In the genomic region with DNA sequence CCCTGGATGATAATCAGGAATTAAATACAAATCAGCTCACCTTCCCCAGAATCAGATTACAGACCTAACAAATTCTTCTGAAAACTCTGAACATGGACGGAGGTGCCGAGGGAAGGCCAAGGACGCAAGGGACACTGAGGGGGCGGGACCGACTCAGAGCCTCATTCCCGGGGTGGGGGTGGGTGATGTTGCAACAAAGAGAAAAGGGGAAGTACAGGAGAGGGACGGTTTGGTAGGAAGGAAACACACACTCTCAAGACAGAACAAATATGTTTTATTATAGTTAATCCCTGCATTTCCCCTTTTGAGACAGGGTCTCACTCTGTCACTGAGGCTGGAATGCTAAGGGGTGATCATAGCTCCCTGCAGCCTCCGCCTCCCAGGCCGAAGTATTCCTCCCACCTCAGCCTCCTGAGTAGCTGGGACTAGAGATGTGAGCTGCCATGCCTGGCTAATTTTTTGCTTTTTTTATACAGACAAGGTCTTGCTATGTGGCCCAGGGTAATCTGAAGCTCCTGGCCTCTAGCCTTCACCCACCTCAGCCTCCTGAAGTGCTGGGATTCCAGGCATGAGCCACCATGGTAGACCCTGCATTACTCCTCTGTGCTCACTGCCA, we compare ENCODE assay signal across 1 cellular context.
A peak's percentile ranks its signal among the peaks of the same experiment; 100 is the strongest.
TF ChIP-seq lines count a peak whose summit lies in the region.

No MANE protein-coding gene starts in this region.

TF ChIP-seq in K562, 482 proteins besides CTCF, POLR2A, EP300 and RAD21 (continues in another document):
- no peak for TF ChIP-seq SIN3B (IDR thresholded peaks at IDR 0.05; ENCODE audit: low read depth)
- TF ChIP-seq EZH2 (IDR thresholded peaks at IDR 0.05; ENCODE audit: borderline replicate concordance, low read depth, low read length): no peak
- TF ChIP-seq PTRF (tag; IDR thresholded peaks at IDR 0.05): no peak
- peak; percentile 73 for TF ChIP-seq TEAD2 (tag; IDR thresholded peaks at IDR 0.05)
- TF ChIP-seq, protein P1, sequence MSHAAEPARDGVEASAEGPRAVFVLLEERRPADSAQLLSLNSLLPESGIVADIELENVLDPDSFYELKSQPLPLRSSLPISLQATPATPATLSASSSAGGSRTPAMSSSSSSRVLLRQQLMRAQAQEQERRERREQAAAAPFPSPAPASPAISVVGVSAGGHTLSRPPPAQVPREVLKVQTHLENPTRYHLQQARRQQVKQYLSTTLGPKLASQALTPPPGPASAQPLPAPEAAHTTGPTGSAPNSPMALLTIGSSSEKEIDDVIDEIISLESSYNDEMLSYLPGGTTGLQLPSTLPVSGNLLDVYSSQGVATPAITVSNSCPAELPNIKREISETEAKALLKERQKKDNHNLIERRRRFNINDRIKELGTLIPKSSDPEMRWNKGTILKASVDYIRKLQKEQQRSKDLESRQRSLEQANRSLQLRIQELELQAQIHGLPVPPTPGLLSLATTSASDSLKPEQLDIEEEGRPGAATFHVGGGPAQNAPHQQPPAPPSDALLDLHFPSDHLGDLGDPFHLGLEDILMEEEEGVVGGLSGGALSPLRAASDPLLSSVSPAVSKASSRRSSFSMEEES (CRISPR knock-in tag; IDR thresholded peaks at IDR 0.05): no peak
- TF ChIP-seq ZNF76 (CRISPR knock-in tag; IDR thresholded peaks at IDR 0.05; ENCODE audit: borderline replicate concordance): no peak
- TF ChIP-seq JUND (IDR thresholded peaks at IDR 0.05; ENCODE audit: borderline replicate concordance, low read depth, low read length): peak; percentile 37; the same call in 1 of the 2 replicates
- no peak; the same call in 2 of the 3 replicates for TF ChIP-seq JUND (tag; IDR thresholded peaks at IDR 0.05; ENCODE audit: borderline replicate concordance, low read depth, low read length)
- TF ChIP-seq MAZ (CRISPR knock-in tag; conservative IDR thresholded peaks at IDR 0.05 in 1 of 2, IDR thresholded peaks at IDR 0.05 in 1 of 2): peak in 1 of 2 experiments; percentile 84; a peak in 2 of 4 replicates
- TF ChIP-seq, protein P2, sequence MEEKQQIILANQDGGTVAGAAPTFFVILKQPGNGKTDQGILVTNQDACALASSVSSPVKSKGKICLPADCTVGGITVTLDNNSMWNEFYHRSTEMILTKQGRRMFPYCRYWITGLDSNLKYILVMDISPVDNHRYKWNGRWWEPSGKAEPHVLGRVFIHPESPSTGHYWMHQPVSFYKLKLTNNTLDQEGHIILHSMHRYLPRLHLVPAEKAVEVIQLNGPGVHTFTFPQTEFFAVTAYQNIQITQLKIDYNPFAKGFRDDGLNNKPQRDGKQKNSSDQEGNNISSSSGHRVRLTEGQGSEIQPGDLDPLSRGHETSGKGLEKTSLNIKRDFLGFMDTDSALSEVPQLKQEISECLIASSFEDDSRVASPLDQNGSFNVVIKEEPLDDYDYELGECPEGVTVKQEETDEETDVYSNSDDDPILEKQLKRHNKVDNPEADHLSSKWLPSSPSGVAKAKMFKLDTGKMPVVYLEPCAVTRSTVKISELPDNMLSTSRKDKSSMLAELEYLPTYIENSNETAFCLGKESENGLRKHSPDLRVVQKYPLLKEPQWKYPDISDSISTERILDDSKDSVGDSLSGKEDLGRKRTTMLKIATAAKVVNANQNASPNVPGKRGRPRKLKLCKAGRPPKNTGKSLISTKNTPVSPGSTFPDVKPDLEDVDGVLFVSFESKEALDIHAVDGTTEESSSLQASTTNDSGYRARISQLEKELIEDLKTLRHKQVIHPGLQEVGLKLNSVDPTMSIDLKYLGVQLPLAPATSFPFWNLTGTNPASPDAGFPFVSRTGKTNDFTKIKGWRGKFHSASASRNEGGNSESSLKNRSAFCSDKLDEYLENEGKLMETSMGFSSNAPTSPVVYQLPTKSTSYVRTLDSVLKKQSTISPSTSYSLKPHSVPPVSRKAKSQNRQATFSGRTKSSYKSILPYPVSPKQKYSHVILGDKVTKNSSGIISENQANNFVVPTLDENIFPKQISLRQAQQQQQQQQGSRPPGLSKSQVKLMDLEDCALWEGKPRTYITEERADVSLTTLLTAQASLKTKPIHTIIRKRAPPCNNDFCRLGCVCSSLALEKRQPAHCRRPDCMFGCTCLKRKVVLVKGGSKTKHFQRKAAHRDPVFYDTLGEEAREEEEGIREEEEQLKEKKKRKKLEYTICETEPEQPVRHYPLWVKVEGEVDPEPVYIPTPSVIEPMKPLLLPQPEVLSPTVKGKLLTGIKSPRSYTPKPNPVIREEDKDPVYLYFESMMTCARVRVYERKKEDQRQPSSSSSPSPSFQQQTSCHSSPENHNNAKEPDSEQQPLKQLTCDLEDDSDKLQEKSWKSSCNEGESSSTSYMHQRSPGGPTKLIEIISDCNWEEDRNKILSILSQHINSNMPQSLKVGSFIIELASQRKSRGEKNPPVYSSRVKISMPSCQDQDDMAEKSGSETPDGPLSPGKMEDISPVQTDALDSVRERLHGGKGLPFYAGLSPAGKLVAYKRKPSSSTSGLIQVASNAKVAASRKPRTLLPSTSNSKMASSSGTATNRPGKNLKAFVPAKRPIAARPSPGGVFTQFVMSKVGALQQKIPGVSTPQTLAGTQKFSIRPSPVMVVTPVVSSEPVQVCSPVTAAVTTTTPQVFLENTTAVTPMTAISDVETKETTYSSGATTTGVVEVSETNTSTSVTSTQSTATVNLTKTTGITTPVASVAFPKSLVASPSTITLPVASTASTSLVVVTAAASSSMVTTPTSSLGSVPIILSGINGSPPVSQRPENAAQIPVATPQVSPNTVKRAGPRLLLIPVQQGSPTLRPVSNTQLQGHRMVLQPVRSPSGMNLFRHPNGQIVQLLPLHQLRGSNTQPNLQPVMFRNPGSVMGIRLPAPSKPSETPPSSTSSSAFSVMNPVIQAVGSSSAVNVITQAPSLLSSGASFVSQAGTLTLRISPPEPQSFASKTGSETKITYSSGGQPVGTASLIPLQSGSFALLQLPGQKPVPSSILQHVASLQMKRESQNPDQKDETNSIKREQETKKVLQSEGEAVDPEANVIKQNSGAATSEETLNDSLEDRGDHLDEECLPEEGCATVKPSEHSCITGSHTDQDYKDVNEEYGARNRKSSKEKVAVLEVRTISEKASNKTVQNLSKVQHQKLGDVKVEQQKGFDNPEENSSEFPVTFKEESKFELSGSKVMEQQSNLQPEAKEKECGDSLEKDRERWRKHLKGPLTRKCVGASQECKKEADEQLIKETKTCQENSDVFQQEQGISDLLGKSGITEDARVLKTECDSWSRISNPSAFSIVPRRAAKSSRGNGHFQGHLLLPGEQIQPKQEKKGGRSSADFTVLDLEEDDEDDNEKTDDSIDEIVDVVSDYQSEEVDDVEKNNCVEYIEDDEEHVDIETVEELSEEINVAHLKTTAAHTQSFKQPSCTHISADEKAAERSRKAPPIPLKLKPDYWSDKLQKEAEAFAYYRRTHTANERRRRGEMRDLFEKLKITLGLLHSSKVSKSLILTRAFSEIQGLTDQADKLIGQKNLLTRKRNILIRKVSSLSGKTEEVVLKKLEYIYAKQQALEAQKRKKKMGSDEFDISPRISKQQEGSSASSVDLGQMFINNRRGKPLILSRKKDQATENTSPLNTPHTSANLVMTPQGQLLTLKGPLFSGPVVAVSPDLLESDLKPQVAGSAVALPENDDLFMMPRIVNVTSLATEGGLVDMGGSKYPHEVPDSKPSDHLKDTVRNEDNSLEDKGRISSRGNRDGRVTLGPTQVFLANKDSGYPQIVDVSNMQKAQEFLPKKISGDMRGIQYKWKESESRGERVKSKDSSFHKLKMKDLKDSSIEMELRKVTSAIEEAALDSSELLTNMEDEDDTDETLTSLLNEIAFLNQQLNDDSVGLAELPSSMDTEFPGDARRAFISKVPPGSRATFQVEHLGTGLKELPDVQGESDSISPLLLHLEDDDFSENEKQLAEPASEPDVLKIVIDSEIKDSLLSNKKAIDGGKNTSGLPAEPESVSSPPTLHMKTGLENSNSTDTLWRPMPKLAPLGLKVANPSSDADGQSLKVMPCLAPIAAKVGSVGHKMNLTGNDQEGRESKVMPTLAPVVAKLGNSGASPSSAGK (IDR thresholded peaks at IDR 0.05): no peak
- TF ChIP-seq SOX6 (IDR thresholded peaks at IDR 0.05): 0 out of 2 replicates have a peak, but pooled peaks have one; percentile 6
- TF ChIP-seq ZNF586 (CRISPR knock-in tag; conservative IDR thresholded peaks at IDR 0.05): no peak
- no peak for TF ChIP-seq NFIC (IDR thresholded peaks at IDR 0.05)
- TF ChIP-seq MIER1 (IDR thresholded peaks at IDR 0.05; ENCODE audit: low read depth): no peak
- TF ChIP-seq L3MBTL2 (IDR thresholded peaks at IDR 0.05): 0 out of 2 replicates have a peak, but pooled peaks have one; percentile 8
- TF ChIP-seq SMAD4 (CRISPR knock-in tag; conservative IDR thresholded peaks at IDR 0.05): no peak
- no peak for TF ChIP-seq MLLT1 (IDR thresholded peaks at IDR 0.05)
- TF ChIP-seq RCOR1 (IDR thresholded peaks at IDR 0.05; ENCODE audit: borderline replicate concordance in 1 of 2, low read depth in 2 of 2, low read length in 2 of 2): 0 out of 4 replicates have a peak, but pooled peaks of 1 of the 2 experiments have one; percentile 8
- peak; percentile 96 for TF ChIP-seq CEBPB (tag; IDR thresholded peaks at IDR 0.05)
- TF ChIP-seq, protein P3, sequence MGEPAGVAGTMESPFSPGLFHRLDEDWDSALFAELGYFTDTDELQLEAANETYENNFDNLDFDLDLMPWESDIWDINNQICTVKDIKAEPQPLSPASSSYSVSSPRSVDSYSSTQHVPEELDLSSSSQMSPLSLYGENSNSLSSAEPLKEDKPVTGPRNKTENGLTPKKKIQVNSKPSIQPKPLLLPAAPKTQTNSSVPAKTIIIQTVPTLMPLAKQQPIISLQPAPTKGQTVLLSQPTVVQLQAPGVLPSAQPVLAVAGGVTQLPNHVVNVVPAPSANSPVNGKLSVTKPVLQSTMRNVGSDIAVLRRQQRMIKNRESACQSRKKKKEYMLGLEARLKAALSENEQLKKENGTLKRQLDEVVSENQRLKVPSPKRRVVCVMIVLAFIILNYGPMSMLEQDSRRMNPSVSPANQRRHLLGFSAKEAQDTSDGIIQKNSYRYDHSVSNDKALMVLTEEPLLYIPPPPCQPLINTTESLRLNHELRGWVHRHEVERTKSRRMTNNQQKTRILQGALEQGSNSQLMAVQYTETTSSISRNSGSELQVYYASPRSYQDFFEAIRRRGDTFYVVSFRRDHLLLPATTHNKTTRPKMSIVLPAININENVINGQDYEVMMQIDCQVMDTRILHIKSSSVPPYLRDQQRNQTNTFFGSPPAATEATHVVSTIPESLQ (CRISPR knock-in tag; IDR thresholded peaks at IDR 0.05): no peak
- TF ChIP-seq ZNF551 (CRISPR knock-in tag; IDR thresholded peaks at IDR 0.05): no peak
- no peak for TF ChIP-seq SNIP1 (IDR thresholded peaks at IDR 0.05; ENCODE audit: low read depth)
- TF ChIP-seq ADNP (tag; IDR thresholded peaks at IDR 0.05): no peak
- TF ChIP-seq, protein P4, sequence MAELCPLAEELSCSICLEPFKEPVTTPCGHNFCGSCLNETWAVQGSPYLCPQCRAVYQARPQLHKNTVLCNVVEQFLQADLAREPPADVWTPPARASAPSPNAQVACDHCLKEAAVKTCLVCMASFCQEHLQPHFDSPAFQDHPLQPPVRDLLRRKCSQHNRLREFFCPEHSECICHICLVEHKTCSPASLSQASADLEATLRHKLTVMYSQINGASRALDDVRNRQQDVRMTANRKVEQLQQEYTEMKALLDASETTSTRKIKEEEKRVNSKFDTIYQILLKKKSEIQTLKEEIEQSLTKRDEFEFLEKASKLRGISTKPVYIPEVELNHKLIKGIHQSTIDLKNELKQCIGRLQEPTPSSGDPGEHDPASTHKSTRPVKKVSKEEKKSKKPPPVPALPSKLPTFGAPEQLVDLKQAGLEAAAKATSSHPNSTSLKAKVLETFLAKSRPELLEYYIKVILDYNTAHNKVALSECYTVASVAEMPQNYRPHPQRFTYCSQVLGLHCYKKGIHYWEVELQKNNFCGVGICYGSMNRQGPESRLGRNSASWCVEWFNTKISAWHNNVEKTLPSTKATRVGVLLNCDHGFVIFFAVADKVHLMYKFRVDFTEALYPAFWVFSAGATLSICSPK (IDR thresholded peaks at IDR 0.05; ENCODE audit: borderline replicate concordance): no peak
- 0 out of 2 replicates have a peak, but pooled peaks have one; percentile 50 for TF ChIP-seq SMARCA4 (IDR thresholded peaks at IDR 0.05)
- no peak for TF ChIP-seq ZFP1 (CRISPR knock-in tag; IDR thresholded peaks at IDR 0.05)
- no peak for TF ChIP-seq POLR2B (IDR thresholded peaks at IDR 0.05; ENCODE audit: low read depth, partially characterized antibody)
- no peak for TF ChIP-seq CSDE1 (IDR thresholded peaks at IDR 0.05)
- TF ChIP-seq HBP1 (CRISPR knock-in tag; IDR thresholded peaks at IDR 0.05): no peak
- TF ChIP-seq ZNF140 (CRISPR knock-in tag; IDR thresholded peaks at IDR 0.05): no peak
- peak; percentile 71; the same call in 1 of the 2 replicates for TF ChIP-seq TEAD4 (IDR thresholded peaks at IDR 0.05; ENCODE audit: low read length)
- TF ChIP-seq TEAD4 (CRISPR knock-in tag; IDR thresholded peaks at IDR 0.05; ENCODE audit: borderline replicate concordance): no peak
- TF ChIP-seq ARID2 (IDR thresholded peaks at IDR 0.05): no peak
- no peak for TF ChIP-seq RAD51 (IDR thresholded peaks at IDR 0.05; ENCODE audit: borderline replicate concordance, low read depth)
- TF ChIP-seq, protein P5, sequence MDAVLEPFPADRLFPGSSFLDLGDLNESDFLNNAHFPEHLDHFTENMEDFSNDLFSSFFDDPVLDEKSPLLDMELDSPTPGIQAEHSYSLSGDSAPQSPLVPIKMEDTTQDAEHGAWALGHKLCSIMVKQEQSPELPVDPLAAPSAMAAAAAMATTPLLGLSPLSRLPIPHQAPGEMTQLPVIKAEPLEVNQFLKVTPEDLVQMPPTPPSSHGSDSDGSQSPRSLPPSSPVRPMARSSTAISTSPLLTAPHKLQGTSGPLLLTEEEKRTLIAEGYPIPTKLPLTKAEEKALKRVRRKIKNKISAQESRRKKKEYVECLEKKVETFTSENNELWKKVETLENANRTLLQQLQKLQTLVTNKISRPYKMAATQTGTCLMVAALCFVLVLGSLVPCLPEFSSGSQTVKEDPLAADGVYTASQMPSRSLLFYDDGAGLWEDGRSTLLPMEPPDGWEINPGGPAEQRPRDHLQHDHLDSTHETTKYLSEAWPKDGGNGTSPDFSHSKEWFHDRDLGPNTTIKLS (IDR thresholded peaks at IDR 0.05; ENCODE audit: borderline replicate concordance, low read depth): no peak
- no peak for TF ChIP-seq NUFIP1 (IDR thresholded peaks at IDR 0.05; ENCODE audit: partially characterized antibody)
- TF ChIP-seq SAP30 (IDR thresholded peaks at IDR 0.05; ENCODE audit: borderline replicate concordance, insufficient read depth, low read depth, low read length, poor library complexity, severe bottlenecking): no peak
